ENCODE assay signal across 1 cellular context in the genomic region with DNA sequence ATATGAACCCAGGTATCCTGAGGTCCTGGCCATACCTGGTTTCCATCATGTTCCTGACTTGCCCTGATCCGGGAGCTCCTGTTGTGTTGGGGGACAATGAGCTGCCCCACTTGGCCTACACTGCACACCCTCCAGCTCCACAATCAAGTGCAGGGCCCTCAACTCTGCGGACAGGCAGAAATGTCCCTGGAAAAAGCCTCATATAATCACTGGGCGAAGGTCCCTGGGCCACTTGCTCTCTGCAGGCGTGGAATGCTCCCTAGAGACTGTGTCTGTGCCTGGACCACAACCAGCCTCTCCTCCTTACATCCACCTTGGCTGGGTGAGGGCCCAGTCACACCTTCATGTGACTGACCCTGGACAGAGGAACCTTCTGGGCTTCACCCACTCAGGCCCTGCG.
TF ChIP-seq lines count a peak whose summit lies in the region.

No MANE protein-coding gene starts in this region.

TF ChIP-seq in WTC11, 78 proteins besides CTCF, POLR2A, EP300 and RAD21 (continued from another document):
- TF ChIP-seq ERG (CRISPR knock-in tag; IDR thresholded peaks at IDR 0.05) (no peak), ZBTB43 (CRISPR knock-in tag; IDR thresholded peaks at IDR 0.05) (no peak)
